1 cellular context compared by ENCODE assay signal in the genomic region with DNA sequence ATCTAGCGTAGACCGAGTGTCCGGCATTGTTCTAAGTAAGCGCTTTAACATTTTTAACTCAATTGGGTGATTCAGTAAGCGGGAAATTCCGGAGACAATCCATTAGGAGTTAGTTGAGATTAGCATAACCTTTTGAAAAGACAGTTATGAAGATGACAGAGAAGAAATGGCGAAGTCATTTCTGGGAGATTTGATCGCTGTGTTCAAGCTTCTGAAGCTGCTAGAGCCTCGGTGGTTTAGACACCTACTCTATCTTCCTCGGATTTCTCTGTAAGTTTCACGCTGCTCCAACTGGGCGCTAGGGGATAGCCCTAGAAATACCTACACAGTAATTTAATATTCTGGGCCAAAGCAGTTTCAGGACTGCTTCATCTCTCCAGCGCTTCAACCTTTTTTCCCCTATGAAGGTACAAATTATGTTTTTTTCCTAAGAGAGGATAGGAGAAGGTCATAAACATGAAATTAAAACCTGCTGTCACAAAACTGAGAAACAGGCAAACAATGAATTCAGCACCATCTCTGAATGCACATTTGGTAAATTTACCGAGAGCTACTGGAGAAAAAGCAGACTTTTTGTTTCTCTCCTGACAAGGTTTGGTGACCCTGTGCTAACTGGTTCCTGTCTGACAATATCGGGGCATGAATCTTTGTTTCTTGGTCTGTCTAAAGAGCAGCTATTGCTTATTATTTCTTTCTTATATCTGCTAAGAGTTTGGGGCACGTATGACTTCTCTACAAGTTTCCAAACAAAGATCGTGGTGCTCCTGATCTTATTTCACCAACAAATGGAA.
A peak's percentile ranks its signal among the peaks of the same experiment; 100 is the strongest.
TF ChIP-seq lines count a peak whose summit lies in the region.

No MANE protein-coding gene starts in this region.

TF ChIP-seq in K562, 482 proteins besides CTCF, POLR2A, EP300 and RAD21 (continued from another document and continues in another):
- TF ChIP-seq, protein P1, sequence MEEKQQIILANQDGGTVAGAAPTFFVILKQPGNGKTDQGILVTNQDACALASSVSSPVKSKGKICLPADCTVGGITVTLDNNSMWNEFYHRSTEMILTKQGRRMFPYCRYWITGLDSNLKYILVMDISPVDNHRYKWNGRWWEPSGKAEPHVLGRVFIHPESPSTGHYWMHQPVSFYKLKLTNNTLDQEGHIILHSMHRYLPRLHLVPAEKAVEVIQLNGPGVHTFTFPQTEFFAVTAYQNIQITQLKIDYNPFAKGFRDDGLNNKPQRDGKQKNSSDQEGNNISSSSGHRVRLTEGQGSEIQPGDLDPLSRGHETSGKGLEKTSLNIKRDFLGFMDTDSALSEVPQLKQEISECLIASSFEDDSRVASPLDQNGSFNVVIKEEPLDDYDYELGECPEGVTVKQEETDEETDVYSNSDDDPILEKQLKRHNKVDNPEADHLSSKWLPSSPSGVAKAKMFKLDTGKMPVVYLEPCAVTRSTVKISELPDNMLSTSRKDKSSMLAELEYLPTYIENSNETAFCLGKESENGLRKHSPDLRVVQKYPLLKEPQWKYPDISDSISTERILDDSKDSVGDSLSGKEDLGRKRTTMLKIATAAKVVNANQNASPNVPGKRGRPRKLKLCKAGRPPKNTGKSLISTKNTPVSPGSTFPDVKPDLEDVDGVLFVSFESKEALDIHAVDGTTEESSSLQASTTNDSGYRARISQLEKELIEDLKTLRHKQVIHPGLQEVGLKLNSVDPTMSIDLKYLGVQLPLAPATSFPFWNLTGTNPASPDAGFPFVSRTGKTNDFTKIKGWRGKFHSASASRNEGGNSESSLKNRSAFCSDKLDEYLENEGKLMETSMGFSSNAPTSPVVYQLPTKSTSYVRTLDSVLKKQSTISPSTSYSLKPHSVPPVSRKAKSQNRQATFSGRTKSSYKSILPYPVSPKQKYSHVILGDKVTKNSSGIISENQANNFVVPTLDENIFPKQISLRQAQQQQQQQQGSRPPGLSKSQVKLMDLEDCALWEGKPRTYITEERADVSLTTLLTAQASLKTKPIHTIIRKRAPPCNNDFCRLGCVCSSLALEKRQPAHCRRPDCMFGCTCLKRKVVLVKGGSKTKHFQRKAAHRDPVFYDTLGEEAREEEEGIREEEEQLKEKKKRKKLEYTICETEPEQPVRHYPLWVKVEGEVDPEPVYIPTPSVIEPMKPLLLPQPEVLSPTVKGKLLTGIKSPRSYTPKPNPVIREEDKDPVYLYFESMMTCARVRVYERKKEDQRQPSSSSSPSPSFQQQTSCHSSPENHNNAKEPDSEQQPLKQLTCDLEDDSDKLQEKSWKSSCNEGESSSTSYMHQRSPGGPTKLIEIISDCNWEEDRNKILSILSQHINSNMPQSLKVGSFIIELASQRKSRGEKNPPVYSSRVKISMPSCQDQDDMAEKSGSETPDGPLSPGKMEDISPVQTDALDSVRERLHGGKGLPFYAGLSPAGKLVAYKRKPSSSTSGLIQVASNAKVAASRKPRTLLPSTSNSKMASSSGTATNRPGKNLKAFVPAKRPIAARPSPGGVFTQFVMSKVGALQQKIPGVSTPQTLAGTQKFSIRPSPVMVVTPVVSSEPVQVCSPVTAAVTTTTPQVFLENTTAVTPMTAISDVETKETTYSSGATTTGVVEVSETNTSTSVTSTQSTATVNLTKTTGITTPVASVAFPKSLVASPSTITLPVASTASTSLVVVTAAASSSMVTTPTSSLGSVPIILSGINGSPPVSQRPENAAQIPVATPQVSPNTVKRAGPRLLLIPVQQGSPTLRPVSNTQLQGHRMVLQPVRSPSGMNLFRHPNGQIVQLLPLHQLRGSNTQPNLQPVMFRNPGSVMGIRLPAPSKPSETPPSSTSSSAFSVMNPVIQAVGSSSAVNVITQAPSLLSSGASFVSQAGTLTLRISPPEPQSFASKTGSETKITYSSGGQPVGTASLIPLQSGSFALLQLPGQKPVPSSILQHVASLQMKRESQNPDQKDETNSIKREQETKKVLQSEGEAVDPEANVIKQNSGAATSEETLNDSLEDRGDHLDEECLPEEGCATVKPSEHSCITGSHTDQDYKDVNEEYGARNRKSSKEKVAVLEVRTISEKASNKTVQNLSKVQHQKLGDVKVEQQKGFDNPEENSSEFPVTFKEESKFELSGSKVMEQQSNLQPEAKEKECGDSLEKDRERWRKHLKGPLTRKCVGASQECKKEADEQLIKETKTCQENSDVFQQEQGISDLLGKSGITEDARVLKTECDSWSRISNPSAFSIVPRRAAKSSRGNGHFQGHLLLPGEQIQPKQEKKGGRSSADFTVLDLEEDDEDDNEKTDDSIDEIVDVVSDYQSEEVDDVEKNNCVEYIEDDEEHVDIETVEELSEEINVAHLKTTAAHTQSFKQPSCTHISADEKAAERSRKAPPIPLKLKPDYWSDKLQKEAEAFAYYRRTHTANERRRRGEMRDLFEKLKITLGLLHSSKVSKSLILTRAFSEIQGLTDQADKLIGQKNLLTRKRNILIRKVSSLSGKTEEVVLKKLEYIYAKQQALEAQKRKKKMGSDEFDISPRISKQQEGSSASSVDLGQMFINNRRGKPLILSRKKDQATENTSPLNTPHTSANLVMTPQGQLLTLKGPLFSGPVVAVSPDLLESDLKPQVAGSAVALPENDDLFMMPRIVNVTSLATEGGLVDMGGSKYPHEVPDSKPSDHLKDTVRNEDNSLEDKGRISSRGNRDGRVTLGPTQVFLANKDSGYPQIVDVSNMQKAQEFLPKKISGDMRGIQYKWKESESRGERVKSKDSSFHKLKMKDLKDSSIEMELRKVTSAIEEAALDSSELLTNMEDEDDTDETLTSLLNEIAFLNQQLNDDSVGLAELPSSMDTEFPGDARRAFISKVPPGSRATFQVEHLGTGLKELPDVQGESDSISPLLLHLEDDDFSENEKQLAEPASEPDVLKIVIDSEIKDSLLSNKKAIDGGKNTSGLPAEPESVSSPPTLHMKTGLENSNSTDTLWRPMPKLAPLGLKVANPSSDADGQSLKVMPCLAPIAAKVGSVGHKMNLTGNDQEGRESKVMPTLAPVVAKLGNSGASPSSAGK (IDR thresholded peaks at IDR 0.05): no peak
- no peak for TF ChIP-seq SAFB (IDR thresholded peaks at IDR 0.05; ENCODE audit: borderline replicate concordance, low read depth, low read length)
- TF ChIP-seq TBP (optimal IDR thresholded peaks at IDR 0.05; ENCODE audit: low read depth, low read length): peak; percentile 33
- no peak; the same call in 1 of the 2 replicates for TF ChIP-seq ILF3 (IDR thresholded peaks at IDR 0.05; ENCODE audit: borderline replicate concordance)
- TF ChIP-seq ETV6 (IDR thresholded peaks at IDR 0.05; ENCODE audit: borderline replicate concordance in 1 of 2, low read depth in 2 of 2, low read length in 1 of 2): no peak
- no peak for TF ChIP-seq ETV6 (CRISPR knock-in tag; IDR thresholded peaks at IDR 0.05; ENCODE audit: borderline replicate concordance)
- TF ChIP-seq ZNF444 (CRISPR knock-in tag; IDR thresholded peaks at IDR 0.05): no peak
- no peak for TF ChIP-seq TFAM (CRISPR knock-in tag; conservative IDR thresholded peaks at IDR 0.05)
- TF ChIP-seq, protein P2, sequence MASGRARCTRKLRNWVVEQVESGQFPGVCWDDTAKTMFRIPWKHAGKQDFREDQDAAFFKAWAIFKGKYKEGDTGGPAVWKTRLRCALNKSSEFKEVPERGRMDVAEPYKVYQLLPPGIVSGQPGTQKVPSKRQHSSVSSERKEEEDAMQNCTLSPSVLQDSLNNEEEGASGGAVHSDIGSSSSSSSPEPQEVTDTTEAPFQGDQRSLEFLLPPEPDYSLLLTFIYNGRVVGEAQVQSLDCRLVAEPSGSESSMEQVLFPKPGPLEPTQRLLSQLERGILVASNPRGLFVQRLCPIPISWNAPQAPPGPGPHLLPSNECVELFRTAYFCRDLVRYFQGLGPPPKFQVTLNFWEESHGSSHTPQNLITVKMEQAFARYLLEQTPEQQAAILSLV (tag; IDR thresholded peaks at IDR 0.05): no peak
- TF ChIP-seq, protein P3, sequence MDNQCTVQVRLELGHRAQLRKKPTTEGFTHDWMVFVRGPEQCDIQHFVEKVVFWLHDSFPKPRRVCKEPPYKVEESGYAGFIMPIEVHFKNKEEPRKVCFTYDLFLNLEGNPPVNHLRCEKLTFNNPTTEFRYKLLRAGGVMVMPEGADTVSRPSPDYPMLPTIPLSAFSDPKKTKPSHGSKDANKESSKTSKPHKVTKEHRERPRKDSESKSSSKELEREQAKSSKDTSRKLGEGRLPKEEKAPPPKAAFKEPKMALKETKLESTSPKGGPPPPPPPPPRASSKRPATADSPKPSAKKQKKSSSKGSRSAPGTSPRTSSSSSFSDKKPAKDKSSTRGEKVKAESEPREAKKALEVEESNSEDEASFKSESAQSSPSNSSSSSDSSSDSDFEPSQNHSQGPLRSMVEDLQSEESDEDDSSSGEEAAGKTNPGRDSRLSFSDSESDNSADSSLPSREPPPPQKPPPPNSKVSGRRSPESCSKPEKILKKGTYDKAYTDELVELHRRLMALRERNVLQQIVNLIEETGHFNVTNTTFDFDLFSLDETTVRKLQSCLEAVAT (IDR thresholded peaks at IDR 0.05): no peak
- TF ChIP-seq SAP30 (IDR thresholded peaks at IDR 0.05; ENCODE audit: borderline replicate concordance, insufficient read depth, low read depth, low read length, poor library complexity, severe bottlenecking): no peak
- TF ChIP-seq, protein P4, sequence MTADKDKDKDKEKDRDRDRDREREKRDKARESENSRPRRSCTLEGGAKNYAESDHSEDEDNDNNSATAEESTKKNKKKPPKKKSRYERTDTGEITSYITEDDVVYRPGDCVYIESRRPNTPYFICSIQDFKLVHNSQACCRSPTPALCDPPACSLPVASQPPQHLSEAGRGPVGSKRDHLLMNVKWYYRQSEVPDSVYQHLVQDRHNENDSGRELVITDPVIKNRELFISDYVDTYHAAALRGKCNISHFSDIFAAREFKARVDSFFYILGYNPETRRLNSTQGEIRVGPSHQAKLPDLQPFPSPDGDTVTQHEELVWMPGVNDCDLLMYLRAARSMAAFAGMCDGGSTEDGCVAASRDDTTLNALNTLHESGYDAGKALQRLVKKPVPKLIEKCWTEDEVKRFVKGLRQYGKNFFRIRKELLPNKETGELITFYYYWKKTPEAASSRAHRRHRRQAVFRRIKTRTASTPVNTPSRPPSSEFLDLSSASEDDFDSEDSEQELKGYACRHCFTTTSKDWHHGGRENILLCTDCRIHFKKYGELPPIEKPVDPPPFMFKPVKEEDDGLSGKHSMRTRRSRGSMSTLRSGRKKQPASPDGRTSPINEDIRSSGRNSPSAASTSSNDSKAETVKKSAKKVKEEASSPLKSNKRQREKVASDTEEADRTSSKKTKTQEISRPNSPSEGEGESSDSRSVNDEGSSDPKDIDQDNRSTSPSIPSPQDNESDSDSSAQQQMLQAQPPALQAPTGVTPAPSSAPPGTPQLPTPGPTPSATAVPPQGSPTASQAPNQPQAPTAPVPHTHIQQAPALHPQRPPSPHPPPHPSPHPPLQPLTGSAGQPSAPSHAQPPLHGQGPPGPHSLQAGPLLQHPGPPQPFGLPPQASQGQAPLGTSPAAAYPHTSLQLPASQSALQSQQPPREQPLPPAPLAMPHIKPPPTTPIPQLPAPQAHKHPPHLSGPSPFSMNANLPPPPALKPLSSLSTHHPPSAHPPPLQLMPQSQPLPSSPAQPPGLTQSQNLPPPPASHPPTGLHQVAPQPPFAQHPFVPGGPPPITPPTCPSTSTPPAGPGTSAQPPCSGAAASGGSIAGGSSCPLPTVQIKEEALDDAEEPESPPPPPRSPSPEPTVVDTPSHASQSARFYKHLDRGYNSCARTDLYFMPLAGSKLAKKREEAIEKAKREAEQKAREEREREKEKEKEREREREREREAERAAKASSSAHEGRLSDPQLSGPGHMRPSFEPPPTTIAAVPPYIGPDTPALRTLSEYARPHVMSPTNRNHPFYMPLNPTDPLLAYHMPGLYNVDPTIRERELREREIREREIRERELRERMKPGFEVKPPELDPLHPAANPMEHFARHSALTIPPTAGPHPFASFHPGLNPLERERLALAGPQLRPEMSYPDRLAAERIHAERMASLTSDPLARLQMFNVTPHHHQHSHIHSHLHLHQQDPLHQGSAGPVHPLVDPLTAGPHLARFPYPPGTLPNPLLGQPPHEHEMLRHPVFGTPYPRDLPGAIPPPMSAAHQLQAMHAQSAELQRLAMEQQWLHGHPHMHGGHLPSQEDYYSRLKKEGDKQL (CRISPR knock-in tag; IDR thresholded peaks at IDR 0.05; ENCODE audit: borderline replicate concordance): no peak
- TF ChIP-seq, protein P5, sequence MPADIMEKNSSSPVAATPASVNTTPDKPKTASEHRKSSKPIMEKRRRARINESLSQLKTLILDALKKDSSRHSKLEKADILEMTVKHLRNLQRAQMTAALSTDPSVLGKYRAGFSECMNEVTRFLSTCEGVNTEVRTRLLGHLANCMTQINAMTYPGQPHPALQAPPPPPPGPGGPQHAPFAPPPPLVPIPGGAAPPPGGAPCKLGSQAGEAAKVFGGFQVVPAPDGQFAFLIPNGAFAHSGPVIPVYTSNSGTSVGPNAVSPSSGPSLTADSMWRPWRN (IDR thresholded peaks at IDR 0.05; ENCODE audit: low read depth): no peak
- TF ChIP-seq, protein P6, sequence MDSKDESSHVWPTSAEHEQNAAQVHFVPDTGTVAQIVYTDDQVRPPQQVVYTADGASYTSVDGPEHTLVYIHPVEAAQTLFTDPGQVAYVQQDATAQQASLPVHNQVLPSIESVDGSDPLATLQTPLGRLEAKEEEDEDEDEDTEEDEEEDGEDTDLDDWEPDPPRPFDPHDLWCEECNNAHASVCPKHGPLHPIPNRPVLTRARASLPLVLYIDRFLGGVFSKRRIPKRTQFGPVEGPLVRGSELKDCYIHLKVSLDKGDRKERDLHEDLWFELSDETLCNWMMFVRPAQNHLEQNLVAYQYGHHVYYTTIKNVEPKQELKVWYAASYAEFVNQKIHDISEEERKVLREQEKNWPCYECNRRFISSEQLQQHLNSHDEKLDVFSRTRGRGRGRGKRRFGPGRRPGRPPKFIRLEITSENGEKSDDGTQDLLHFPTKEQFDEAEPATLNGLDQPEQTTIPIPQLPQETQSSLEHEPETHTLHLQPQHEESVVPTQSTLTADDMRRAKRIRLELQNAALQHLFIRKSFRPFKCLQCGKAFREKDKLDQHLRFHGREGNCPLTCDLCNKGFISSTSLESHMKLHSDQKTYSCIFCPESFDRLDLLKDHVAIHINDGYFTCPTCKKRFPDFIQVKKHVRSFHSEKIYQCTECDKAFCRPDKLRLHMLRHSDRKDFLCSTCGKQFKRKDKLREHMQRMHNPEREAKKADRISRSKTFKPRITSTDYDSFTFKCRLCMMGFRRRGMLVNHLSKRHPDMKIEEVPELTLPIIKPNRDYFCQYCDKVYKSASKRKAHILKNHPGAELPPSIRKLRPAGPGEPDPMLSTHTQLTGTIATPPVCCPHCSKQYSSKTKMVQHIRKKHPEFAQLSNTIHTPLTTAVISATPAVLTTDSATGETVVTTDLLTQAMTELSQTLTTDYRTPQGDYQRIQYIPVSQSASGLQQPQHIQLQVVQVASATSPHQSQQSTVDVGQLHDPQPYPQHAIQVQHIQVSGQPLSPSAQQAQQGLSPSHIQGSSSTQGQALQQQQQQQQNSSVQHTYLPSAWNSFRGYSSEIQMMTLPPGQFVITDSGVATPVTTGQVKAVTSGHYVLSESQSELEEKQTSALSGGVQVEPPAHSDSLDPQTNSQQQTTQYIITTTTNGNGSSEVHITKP (IDR thresholded peaks at IDR 0.05; ENCODE audit: partially characterized antibody): no peak
- TF ChIP-seq, protein P7, sequence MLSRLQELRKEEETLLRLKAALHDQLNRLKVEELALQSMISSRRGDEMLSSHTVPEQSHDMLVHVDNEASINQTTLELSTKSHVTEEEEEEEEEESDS (CRISPR knock-in tag; IDR thresholded peaks at IDR 0.05): no peak
- TF ChIP-seq YY1 (IDR thresholded peaks at IDR 0.05; ENCODE audit: borderline replicate concordance in 1 of 3, control insufficient read depth in 1 of 3, extremely low read depth in 1 of 3, insufficient read depth in 3 of 3, insufficient read length in 1 of 3, insufficient replicate concordance in 2 of 3, low read depth in 1 of 3, low read length in 2 of 3): peak in 1 of 3 experiments; percentile 80
- 0 out of 2 replicates have a peak, but pooled peaks have one; percentile 5 for TF ChIP-seq SMARCA4 (IDR thresholded peaks at IDR 0.05)
